19 cellular contexts compared by ENCODE assay signal in genomic region chr13:107466326-107466725, GRCh38.
DNase-seq lines count a peak whose midpoint lies in the region; ATAC-seq and TF ChIP-seq lines count a peak whose summit lies in the region.
"Had no signal": no experiment of that assay in that cellular context is flagged by ENCODE, and none has a peak within 500 bp of the region (broad histone marks: within the 10 kb centered on the region; RNA-seq: fewer than 3 reads in every experiment).

No MANE protein-coding gene starts in this region.

- H2BK20ac ChIP-seq in H9 (ENCODE audit: low read depth, low read length, poor library complexity, severe bottlenecking), result no peak overlapping the region

- no peaks in the 10 kb centered on the region for H3K4me1 ChIP-seq in H9 (ENCODE audit: insufficient read depth, low read length)
- peaks cover 0 to 13% of the 10 kb centered on the region in 2 experiments; a peak in 3 of 4 replicates for H3K4me1 ChIP-seq in SK-N-SH (ENCODE audit: control insufficient read depth in 1 of 2, insufficient read depth in 2 of 2, low read depth in 1 of 2, low read length in 1 of 2)
- no peaks in the 10 kb centered on the region for H3K4me1 ChIP-seq in lower lobe of right lung
- H3K4me1 ChIP-seq: right atrium auricular region had no signal

- no peak overlapping the region for H3K56ac ChIP-seq in H9 (ENCODE audit: insufficient read length, low read depth, low read length)

- H3K36me3 ChIP-seq in SK-N-SH (replicated peaks in 1 of 2; ENCODE audit: control insufficient read depth in 1 of 2, insufficient read depth in 2 of 2, low read length in 1 of 2) (no peaks in the 10 kb centered on the region), lower lobe of right lung (no peaks in the 10 kb centered on the region)
- H3K36me3 ChIP-seq: right atrium auricular region had no signal

- H3K79me1 ChIP-seq in H9 (ENCODE audit: insufficient read depth, low read depth, low read length, poor library complexity, severe bottlenecking), result no peaks in the 10 kb centered on the region

- no peak overlapping the region for H3K27ac ChIP-seq in H9 (ENCODE audit: insufficient read length, low read depth, low read length)
- H3K27ac ChIP-seq in SK-N-SH (ENCODE audit: low read depth in 2 of 2, low read length in 1 of 2), result peak overlapping the region in 1 of 2 experiments; percentile 33; a peak in 2 of 4 replicates
- H3K27ac ChIP-seq in lower lobe of right lung, result no peak overlapping the region
- H3K27ac ChIP-seq: PC-9, right atrium auricular region had no signal

- no peak overlapping the region for H4K91ac ChIP-seq in H9 (ENCODE audit: insufficient read length, low read depth, low read length)

- H3F3A ChIP-seq in SK-N-SH (replicated peaks; ENCODE audit: insufficient read depth), result peaks cover 8% of the 10 kb centered on the region

- H3K27me3 ChIP-seq in H9 (ENCODE audit: insufficient read depth, low read length) (no peaks in the 10 kb centered on the region), SK-N-SH (ENCODE audit: insufficient read depth) (no peaks in the 10 kb centered on the region), lower lobe of right lung (ENCODE audit: low read depth) (no peaks in the 10 kb centered on the region)
- H3K27me3 ChIP-seq: right atrium auricular region had no signal

- H3K23ac ChIP-seq in H9 (ENCODE audit: insufficient read length, low read depth, low read length), result no peak overlapping the region

- 0 out of 4 replicates have a peak, but pooled peaks of 1 of the 2 experiments have one; percentile 23 for TF ChIP-seq EP300 in SK-N-SH (IDR thresholded peaks at IDR 0.05; ENCODE audit: borderline replicate concordance in 1 of 2, low read depth in 1 of 2, low read length in 1 of 2)

- H3K14ac ChIP-seq in H9 (ENCODE audit: insufficient read depth, low read length), result no peak overlapping the region

- H3K9me2 ChIP-seq in SK-N-SH, result no peaks in the 10 kb centered on the region

- no peak for TF ChIP-seq RAD21 in SK-N-SH (IDR thresholded peaks at IDR 0.05; ENCODE audit: low read length)

- H3K9ac ChIP-seq in H9 (ENCODE audit: extremely low read depth, insufficient read length, low read length) (no peak overlapping the region), SK-N-SH (no peak overlapping the region)

- H3K9me3 Mint-ChIP-seq in H9, result no peaks in the 10 kb centered on the region

- no peaks in the 10 kb centered on the region for H3K23me2 ChIP-seq in H9 (ENCODE audit: insufficient read length, low read depth, low read length, poor library complexity, severe bottlenecking)

- POLR2A ChIA-PET in SK-N-SH (lab: Yijun Ruan, JAX), result no interaction called here

- intact Hi-C loops in lower lobe of right lung (cut with DNase I), result no loop called here

- H2BK5ac ChIP-seq in H9 (ENCODE audit: insufficient read length, low read length), result no peak overlapping the region

- no peak overlapping the region for H2AFZ ChIP-seq in H9 (ENCODE audit: low read length)
- no peak overlapping the region for H2AFZ ChIP-seq in SK-N-SH (ENCODE audit: low read depth)
- H2AFZ ChIP-seq: PC-9 had no signal

- DNase-seq in H9 (peak; percentile 31), SK-N-SH (no peak), epithelial cell of esophagus (ENCODE audit: low read depth) (peak; percentile 58), omental fat pad (ENCODE audit: low spot score) (no peak), NCI-H526 (lab: John Stamatoyannopoulos, UW) (no peak), middle frontal gyrus (ENCODE audit: extremely low spot score, low spot score) (no peak), lower lobe of right lung (no peak)
- DNase-seq: activated B cell treated with CpG ODN at 0.5 μM for 24 hours; activated effector memory CD4-positive, alpha-beta T cell treated with Interleukin-2 at 50 U/mL for 16 hours; AML-193; anterior cingulate cortex; MM.1S; NCI-H1930; NCI-H526 treated with DMSO at 0.1 percent for 48 hours had no signal

- no peak overlapping the region for H3K4me3 Mint-ChIP-seq in H9
- H3K4me3 Mint-ChIP-seq: activated B cell treated with CpG ODN at 0.5 μM for 24 hours; dendritic cell treated with granulocyte-macrophage colony-stimulating factor and Interleukin-4, amounts not matched to agents 40 ng/mL and 50 ng/mL, for 4 days; neural crest cell had no signal

- no peaks in the 10 kb centered on the region for H3K36me3 Mint-ChIP-seq in H9 (ENCODE audit: insufficient read depth in 1 of 3, low read depth in 3 of 3)

- no peak overlapping the region for H4K8ac ChIP-seq in H9 (replicated peaks; ENCODE audit: insufficient read length, low read depth, low read length)

- peak; percentile 75 for ATAC-seq in omental fat pad (ENCODE audit: low FRiP score)
- no peak for ATAC-seq in GM21390 (IDR thresholded peaks at IDR 0.05; ENCODE audit: unreplicated experiment)
- no peak for ATAC-seq in lower lobe of right lung

- no peak overlapping the region for H3K18ac ChIP-seq in H9 (ENCODE audit: insufficient read length, low read depth, low read length)

- H2BK15ac ChIP-seq in H9 (ENCODE audit: low read depth, low read length), result no peak overlapping the region

- CTCF ChIA-PET in SK-N-SH (lab: Yijun Ruan, JAX), result no interaction called here

- H3K4me2 ChIP-seq in H9 (ENCODE audit: insufficient read depth, insufficient read length, low read length), result no peak overlapping the region
- H3K4me2 ChIP-seq in SK-N-SH, result no peak overlapping the region
- H3K4me2 ChIP-seq: PC-9 had no signal

- H3K9me3 ChIP-seq in H9 (ENCODE audit: control insufficient read depth, low read depth, low read length) (no peaks in the 10 kb centered on the region), SK-N-SH (no peaks in the 10 kb centered on the region), lower lobe of right lung (no peaks in the 10 kb centered on the region)
- H3K9me3 ChIP-seq: right atrium auricular region had no signal

- no peak overlapping the region for H3T11ph ChIP-seq in H9 (ENCODE audit: low read length)

- no peak overlapping the region for H2AK5ac ChIP-seq in H9 (ENCODE audit: insufficient read length, low read length)

- H3K4ac ChIP-seq in H9 (ENCODE audit: low read depth, low read length), result no peak overlapping the region

- no peak overlapping the region for H2BK12ac ChIP-seq in H9 (ENCODE audit: insufficient read length, low read depth, low read length)

- H3K27me3 Mint-ChIP-seq in H9 (ENCODE audit: low read depth), result no peaks in the 10 kb centered on the region
- H3K27me3 Mint-ChIP-seq: activated B cell treated with CpG ODN at 0.5 μM for 24 hours; dendritic cell treated with granulocyte-macrophage colony-stimulating factor and Interleukin-4, amounts not matched to agents 40 ng/mL and 50 ng/mL, for 4 days had no signal

- H3K79me2 ChIP-seq in H9 (ENCODE audit: insufficient read depth, low read length), result no peaks in the 10 kb centered on the region
- H3K79me2 ChIP-seq in SK-N-SH (ENCODE audit: insufficient read depth), result peaks cover 13% of the 10 kb centered on the region; the same call in 1 of the 2 replicates

- no peak overlapping the region for H4K5ac ChIP-seq in H9 (ENCODE audit: insufficient read length, low read depth, low read length)

- H4K20me1 ChIP-seq in H9 (ENCODE audit: control insufficient read depth, insufficient read depth, insufficient read length) (no peaks in the 10 kb centered on the region), SK-N-SH (ENCODE audit: insufficient read depth) (no peaks in the 10 kb centered on the region)

- no CpG with 5 or more reads among the region's 1 CpG for WGBS in H9 (ENCODE audit: extremely low coverage, insufficient read length, low lambda C conversion rate)
- 5% methylated on average over 1 of the region's 1 CpG for WGBS in SK-N-SH (ENCODE audit: low lambda C conversion rate)

- no peak overlapping the region for H3K27ac Mint-ChIP-seq in H9
- H3K27ac Mint-ChIP-seq: activated B cell treated with CpG ODN at 0.5 μM for 24 hours; dendritic cell treated with granulocyte-macrophage colony-stimulating factor and Interleukin-4, amounts not matched to agents 40 ng/mL and 50 ng/mL, for 4 days had no signal

- H2BK120ac ChIP-seq in H9 (ENCODE audit: low read depth, low read length, poor library complexity, severe bottlenecking), result no peak overlapping the region

- H3K4me3 ChIP-seq in SK-N-SH (ENCODE audit: low read depth in 2 of 2, low read length in 1 of 2) (no peak overlapping the region), epithelial cell of esophagus (ENCODE audit: low read length) (no peak overlapping the region), lower lobe of right lung (no peak overlapping the region)
- H3K4me3 ChIP-seq: PC-9, right atrium auricular region had no signal

- H3K4me1 Mint-ChIP-seq in H9, result peaks cover 0 to 4% of the 10 kb centered on the region in 2 experiments; a peak in 1 of 4 replicates
- H3K4me1 Mint-ChIP-seq: activated B cell treated with CpG ODN at 0.5 μM for 24 hours, neural crest cell had no signal

- no peak for TF ChIP-seq CTCF in H9 (conservative IDR thresholded peaks at IDR 0.05)
- TF ChIP-seq CTCF in SK-N-SH (IDR thresholded peaks at IDR 0.05), result no peak
- no peak for TF ChIP-seq CTCF in epithelial cell of esophagus (IDR thresholded peaks at IDR 0.05; ENCODE audit: insufficient read depth, low read depth, low read length, missing control alignments)
- no peak for TF ChIP-seq CTCF in omental fat pad (IDR thresholded peaks at IDR 0.05)
- TF ChIP-seq CTCF in lower lobe of right lung (IDR thresholded peaks at IDR 0.05), result no peak

TF ChIP-seq in SK-N-SH, 30 proteins besides CTCF, POLR2A, EP300 and RAD21 (continues in another document):
- TF ChIP-seq REST (IDR thresholded peaks at IDR 0.05; ENCODE audit: low read depth, low read length) (no peak), MXI1 (IDR thresholded peaks at IDR 0.05; ENCODE audit: low read depth, low read length) (no peak)

Comparison
In these comparisons a context has a peak if more than half of its experiments do, and no peak if none do; other contexts are left out.
1. DNase-seq: peak in H9 (single experiment) and epithelial cell of esophagus (single experiment); none in SK-N-SH (single experiment), omental fat pad (single experiment), NCI-H526 (0 of 2), middle frontal gyrus (single experiment) and lower lobe of right lung (single experiment).